8 cellular contexts compared by ENCODE assay signal in genomic region chr5:68285857-68286611, GRCh38.
DNase-seq lines count a peak whose midpoint lies in the region; ATAC-seq and TF ChIP-seq lines count a peak whose summit lies in the region.

No MANE protein-coding gene starts in this region.

- H3K9me3 ChIP-seq in heart right ventricle = no peaks in the 10 kb centered on the region
- H3K9me3 ChIP-seq in hepatocyte (ENCODE audit: low read depth) = no peaks in the 10 kb centered on the region
- H3K9me3 ChIP-seq in subcutaneous abdominal adipose tissue (ENCODE audit: control insufficient read depth in 5 of 5, low read length in 5 of 5) = no peaks in the 10 kb centered on the region
- no peaks in the 10 kb centered on the region for H3K9me3 ChIP-seq in right cardiac atrium (ENCODE audit: control insufficient read depth, low read length)

- H3K36me3 Mint-ChIP-seq in activated T-helper 2 cell treated with anti-CD3 and anti-CD28 coated beads, Interferon-gamma antibody, Interleukin-2, Interleukin-4, amounts not matched to agents 10 μg/mL and 5 μg/mL and 100 μg/mL, durations not matched to agents 14 hours and 24 hours and 36 hours (ENCODE audit: low read depth) = peaks cover 68% of the 10 kb centered on the region

- H3K27ac ChIP-seq in heart right ventricle = peak overlapping the region in 7 of 10 donors; percentile 87 to 95 (median 92)
- peak overlapping the region; percentile 93 for H3K27ac ChIP-seq in hepatocyte
- H3K27ac ChIP-seq in subcutaneous abdominal adipose tissue (ENCODE audit: low read depth, low read length) = peak overlapping the region; percentile 43
- H3K27ac ChIP-seq in right cardiac atrium (ENCODE audit: low read length) = no peak overlapping the region

- ATAC-seq in heart right ventricle = no peak
- no peak for ATAC-seq in left ventricle myocardium superior
- ATAC-seq in GM21529 (IDR thresholded peaks at IDR 0.05; ENCODE audit: unreplicated experiment) = no peak
- ATAC-seq in right cardiac atrium = no peak

- TF ChIP-seq CTCF in heart right ventricle (IDR thresholded peaks at IDR 0.05) (peak; percentile 59 to 88 (median 80)), hepatocyte (IDR thresholded peaks at IDR 0.05; ENCODE audit: poor library complexity) (peak; percentile 85)

- H3K4me1 ChIP-seq in heart right ventricle = peaks cover 10 to 71% (median 53%) of the 10 kb centered on the region in 9 donors
- H3K4me1 ChIP-seq in hepatocyte (ENCODE audit: insufficient read depth) = peaks cover 62% of the 10 kb centered on the region
- H3K4me1 ChIP-seq in subcutaneous abdominal adipose tissue (ENCODE audit: control insufficient read depth in 5 of 5, insufficient read depth in 5 of 5, low read length in 5 of 5) = peaks cover 12 to 55% (median 38%) of the 10 kb centered on the region in 5 donors
- peaks cover 4% of the 10 kb centered on the region for H3K4me1 ChIP-seq in right cardiac atrium (ENCODE audit: control insufficient read depth, insufficient read depth, low read length)

- no peaks in the 10 kb centered on the region for H3K9me2 ChIP-seq in hepatocyte (replicated peaks; ENCODE audit: insufficient read depth)

- H3K4me3 Mint-ChIP-seq in activated T-helper 2 cell treated with anti-CD3 and anti-CD28 coated beads, Interferon-gamma antibody, Interleukin-2, Interleukin-4, amounts not matched to agents 10 μg/mL and 5 μg/mL and 100 μg/mL, durations not matched to agents 14 hours and 24 hours and 36 hours (ENCODE audit: low read depth) = peak overlapping the region; percentile 34

- peaks cover 46% of the 10 kb centered on the region for H3K79me2 ChIP-seq in hepatocyte

- intact Hi-C loops in heart right ventricle (cut with DNase I) = loop anchor here (1.0 to 10.0 kb wide), 13 partner anchors 171 to 721 kb away; no protein-coding TSS in a partner anchor
- intact Hi-C loops in left ventricle myocardium superior (cut with micrococcal nuclease) = loop anchor here (5.0 kb wide), 1 partner anchor 176 kb away; no protein-coding TSS in a partner anchor
- intact Hi-C loops in activated T-helper 2 cell treated with anti-CD3 and anti-CD28 coated beads, Interferon-gamma antibody, Interleukin-2, Interleukin-4, amounts not matched to agents 10 μg/mL and 5 μg/mL and 100 μg/mL, durations not matched to agents 14 hours and 24 hours and 36 hours (cut with micrococcal nuclease) = loop anchor here (1.0 to 10.0 kb wide), 7 partner anchors 96 to 1281 kb away; no protein-coding TSS in a partner anchor
- intact Hi-C loops in right cardiac atrium (cut with DNase I) = loop anchor here (2.0 to 10.0 kb wide), 5 partner anchors 169 to 676 kb away; no protein-coding TSS in a partner anchor

- H2AFZ ChIP-seq in hepatocyte = no peak overlapping the region

- peaks cover 9% of the 10 kb centered on the region for H4K20me1 ChIP-seq in hepatocyte (ENCODE audit: insufficient read depth, poor library complexity, severe bottlenecking)

- no peaks in the 10 kb centered on the region for H3K27me3 ChIP-seq in heart right ventricle
- H3K27me3 ChIP-seq in hepatocyte = no peaks in the 10 kb centered on the region
- H3K27me3 ChIP-seq in subcutaneous abdominal adipose tissue (ENCODE audit: control insufficient read depth in 5 of 5, insufficient read depth in 4 of 5, low read length in 5 of 5) = no peaks in the 10 kb centered on the region
- no peaks in the 10 kb centered on the region for H3K27me3 ChIP-seq in right cardiac atrium (ENCODE audit: control insufficient read depth, insufficient read depth)

- H3K9ac ChIP-seq in subcutaneous abdominal adipose tissue (ENCODE audit: low read length in 5 of 5) = peak overlapping the region in 2 of 5 donors; percentile 21 to 48

- no peaks in the 10 kb centered on the region for H3K27me3 Mint-ChIP-seq in activated T-helper 2 cell treated with anti-CD3 and anti-CD28 coated beads, Interferon-gamma antibody, Interleukin-2, Interleukin-4, amounts not matched to agents 10 μg/mL and 5 μg/mL and 100 μg/mL, durations not matched to agents 14 hours and 24 hours and 36 hours (ENCODE audit: low read depth)

- peak overlapping the region; percentile 32 for H3K4me2 ChIP-seq in hepatocyte

- H3K27ac Mint-ChIP-seq in activated T-helper 2 cell treated with anti-CD3 and anti-CD28 coated beads, Interferon-gamma antibody, Interleukin-2, Interleukin-4, amounts not matched to agents 10 μg/mL and 5 μg/mL and 100 μg/mL, durations not matched to agents 14 hours and 24 hours and 36 hours = peak overlapping the region; percentile 55

- no peak for DNase-seq in heart right ventricle
- DNase-seq in left ventricle myocardium superior = no peak
- peak; percentile 20 for DNase-seq in NCI-H1694 (lab: John Stamatoyannopoulos, UW)
- no peak for DNase-seq in activated T-helper 2 cell treated with anti-CD3 and anti-CD28 coated beads, Interferon-gamma antibody, Interleukin-2, Interleukin-4, amounts not matched to agents 10 μg/mL and 5 μg/mL and 100 μg/mL, durations not matched to agents 14 hours and 24 hours and 36 hours (ENCODE audit: low spot score)
- DNase-seq in hepatocyte (ENCODE audit: low spot score) = peak; percentile 79
- no peak for DNase-seq in right cardiac atrium

- H3K4me3 ChIP-seq in heart right ventricle (no peak overlapping the region), hepatocyte (no peak overlapping the region), subcutaneous abdominal adipose tissue (ENCODE audit: low read depth in 1 of 5, low read length in 5 of 5) (no peak overlapping the region), right cardiac atrium (ENCODE audit: low read length) (no peak overlapping the region)

- peaks cover 0 to 45% (median 13%) of the 10 kb centered on the region in 9 donors for H3K36me3 ChIP-seq in heart right ventricle
- no peaks in the 10 kb centered on the region for H3K36me3 ChIP-seq in hepatocyte (replicated peaks; ENCODE audit: insufficient read depth, low read depth)
- H3K36me3 ChIP-seq in subcutaneous abdominal adipose tissue (ENCODE audit: control insufficient read depth in 5 of 5, insufficient read depth in 5 of 5, low read length in 5 of 5) = peaks cover 22 to 37% (median 28%) of the 10 kb centered on the region in 5 donors

- WGBS in heart right ventricle, 2 donors = 27 to 35% methylated on average over 4 of the region's 4 CpGs
- 35% methylated on average over 4 of the region's 4 CpGs for WGBS in hepatocyte (ENCODE audit: low lambda C conversion rate, missing lambda C conversion rate)
- WGBS in right cardiac atrium = 20% methylated on average over 4 of the region's 4 CpGs

- no peaks in the 10 kb centered on the region for H3K9me3 Mint-ChIP-seq in activated T-helper 2 cell treated with anti-CD3 and anti-CD28 coated beads, Interferon-gamma antibody, Interleukin-2, Interleukin-4, amounts not matched to agents 10 μg/mL and 5 μg/mL and 100 μg/mL, durations not matched to agents 14 hours and 24 hours and 36 hours

- H3K4me1 Mint-ChIP-seq in activated T-helper 2 cell treated with anti-CD3 and anti-CD28 coated beads, Interferon-gamma antibody, Interleukin-2, Interleukin-4, amounts not matched to agents 10 μg/mL and 5 μg/mL and 100 μg/mL, durations not matched to agents 14 hours and 24 hours and 36 hours (ENCODE audit: low read depth) = peaks cover 84% of the 10 kb centered on the region

Comparison
In these comparisons a context has a peak if more than half of its experiments do, and no peak if none do; other contexts are left out.
1. DNase-seq: peak in NCI-H1694 (single experiment) and hepatocyte (single experiment); none in heart right ventricle (0 of 2), left ventricle myocardium superior (single experiment), activated T-helper 2 cell treated with anti-CD3 and anti-CD28 coated beads, Interferon-gamma antibody, Interleukin-2, Interleukin-4, amounts not matched to agents 10 μg/mL and 5 μg/mL and 100 μg/mL, durations not matched to agents 14 hours and 24 hours and 36 hours (single experiment) and right cardiac atrium (0 of 3).